Comparison of ENCODE assay signal across 1 cellular context in the genomic region with DNA sequence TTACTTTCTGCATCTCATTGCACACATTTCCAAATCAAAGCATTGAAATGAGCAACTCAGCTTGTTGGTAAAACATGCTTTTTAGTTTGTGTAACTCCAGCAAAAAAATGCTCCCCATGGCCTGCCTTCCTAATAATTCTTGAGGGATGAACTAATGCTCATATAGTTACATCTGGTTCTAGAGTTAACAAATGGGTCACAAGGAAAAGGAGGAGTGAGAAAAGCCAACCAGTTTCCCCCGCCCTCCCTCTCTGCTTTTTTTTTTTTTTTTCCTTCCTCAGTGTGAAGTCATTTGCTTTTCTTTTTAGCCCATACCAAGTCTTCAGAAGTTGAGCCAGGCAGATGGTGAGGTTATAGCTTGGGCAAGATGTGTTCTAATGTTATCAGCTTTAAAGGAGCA.
TF ChIP-seq lines count a peak whose summit lies in the region.

No MANE protein-coding gene starts in this region.

TF ChIP-seq in WTC11, 78 proteins besides CTCF, POLR2A, EP300 and RAD21:
- TF ChIP-seq MXD4 (CRISPR knock-in tag; IDR thresholded peaks at IDR 0.05; ENCODE audit: borderline replicate concordance) = no peak
- TF ChIP-seq HMGA2 (CRISPR knock-in tag; IDR thresholded peaks at IDR 0.05) = no peak
- TF ChIP-seq NR3C1 (CRISPR knock-in tag; conservative IDR thresholded peaks at IDR 0.05; ENCODE audit: low read depth) = no peak
- TF ChIP-seq ZBTB21 (CRISPR knock-in tag; IDR thresholded peaks at IDR 0.05; ENCODE audit: borderline replicate concordance) = no peak
- TF ChIP-seq ATF3 (CRISPR knock-in tag; conservative IDR thresholded peaks at IDR 0.05) = no peak
- no peak for TF ChIP-seq ATF2 (CRISPR knock-in tag; IDR thresholded peaks at IDR 0.05; ENCODE audit: borderline replicate concordance, low read depth)
- TF ChIP-seq FOXJ3 (CRISPR knock-in tag; IDR thresholded peaks at IDR 0.05; ENCODE audit: borderline replicate concordance) = no peak
- no peak for TF ChIP-seq RORB (CRISPR knock-in tag; IDR thresholded peaks at IDR 0.05)
- TF ChIP-seq IRF2 (CRISPR knock-in tag; IDR thresholded peaks at IDR 0.05; ENCODE audit: borderline replicate concordance, low read depth) = no peak
